ENCODE assay signal across 15 cellular contexts in the genomic region with DNA sequence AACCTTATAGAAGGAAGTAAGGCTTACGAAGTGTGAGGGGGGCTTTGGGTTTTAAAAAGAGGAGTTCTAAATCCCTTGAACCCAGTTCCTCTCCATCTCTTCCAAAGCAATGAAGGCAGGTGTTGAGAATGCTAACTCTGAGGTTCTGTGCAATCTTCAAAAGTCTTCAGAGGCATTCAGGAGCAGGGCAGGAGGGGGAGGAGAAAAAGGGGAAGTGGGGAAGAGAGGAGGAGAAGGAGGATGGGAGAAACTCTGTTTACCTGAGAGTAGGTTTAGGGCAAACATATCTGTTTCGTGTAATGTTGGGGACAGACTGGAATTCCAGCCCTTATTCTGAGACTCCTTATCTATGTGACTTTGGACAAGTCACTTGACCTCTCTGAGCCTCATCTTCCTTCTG. TPM values are rescaled to one million over a fixed set of nuclear protein-coding genes. Genes with fewer than 3 reads are reported as not detected.
DNase-seq lines count a peak whose midpoint lies in the region; ATAC-seq, FAIRE-seq and TF ChIP-seq lines count a peak whose summit lies in the region.
"Had no signal": no experiment of that assay in that cellular context is flagged by ENCODE, and none has a peak within 500 bp of the region (broad histone marks: within the 10 kb centered on the region; RNA-seq: fewer than 3 reads in every experiment).

No MANE protein-coding gene starts in this region.

- H3K23ac ChIP-seq in H1 (ENCODE audit: insufficient read length): no peak overlapping the region

- H3K4me1 ChIP-seq in left ventricle myocardium inferior: peaks cover 40% of the 10 kb centered on the region
- peaks cover 0 to 4% (median 0%) of the 10 kb centered on the region in 4 experiments; a peak in 2 of 7 replicates for H3K4me1 ChIP-seq in H1 (replicated peaks in 1 of 4; ENCODE audit: control insufficient read depth in 3 of 4, insufficient read depth in 4 of 4, low read length in 3 of 4)
- H3K4me1 ChIP-seq in psoas muscle: peaks cover 10% of the 10 kb centered on the region

- no peaks in the 10 kb centered on the region for H4K20me1 ChIP-seq in H1 (replicated peaks in 1 of 2; ENCODE audit: control insufficient read depth in 1 of 2, insufficient read depth in 2 of 2, low read length in 2 of 2)

- ATAC-seq in left cardiac atrium (no peak), psoas muscle (no peak)

- H3K27me3 ChIP-seq in left ventricle myocardium inferior (ENCODE audit: low read depth) (peaks cover 10% of the 10 kb centered on the region), H1 (replicated peaks in 1 of 4; ENCODE audit: control insufficient read depth in 3 of 4, extremely low read depth in 1 of 4, insufficient read depth in 3 of 4, low read length in 3 of 4) (peaks cover 0 to 20% (median 2%) of the 10 kb centered on the region in 4 experiments; a peak in 5 of 7 replicates), psoas muscle (ENCODE audit: insufficient read depth in 3 of 3, low read length in 2 of 3) (no peaks in the 10 kb centered on the region)
- H3K27me3 ChIP-seq: MG63 had no signal

- H3K4me2 ChIP-seq in H1 (ENCODE audit: insufficient read depth in 1 of 2, low read depth in 2 of 2, low read length in 2 of 2): no peak overlapping the region

- H3K79me2 ChIP-seq in H1 (ENCODE audit: control insufficient read depth in 1 of 2, insufficient read depth in 2 of 2, low read length in 2 of 2): no peaks in the 10 kb centered on the region

- no peaks in the 10 kb centered on the region for H3K23me2 ChIP-seq in H1 (ENCODE audit: low read depth, low read length)

- no peak for TF ChIP-seq RAD21 in H1 (IDR thresholded peaks at IDR 0.05 in 1 of 2, conservative IDR thresholded peaks at IDR 0.05 in 1 of 2; ENCODE audit: low read depth in 2 of 2, low read length in 2 of 2)

- TF ChIP-seq EP300 in H1 (IDR thresholded peaks at IDR 0.05; ENCODE audit: borderline replicate concordance in 1 of 2, low read depth in 2 of 2, low read length in 2 of 2): no peak

- no peak overlapping the region for H3K18ac ChIP-seq in H1 (ENCODE audit: extremely low read depth, low read length)

- DNase-seq in left ventricle myocardium inferior (no peak), left cardiac atrium (no peak), H1 (ENCODE audit: low read depth in 1 of 2, low spot score in 2 of 2) (no peak), psoas muscle (no peak), SIG-M5 treated with dmso at 0.1 percent for 504 hours (lab: John Stamatoyannopoulos, UW; ENCODE audit: unreplicated experiment) (no peak), NCI-H187 (lab: John Stamatoyannopoulos, UW) (no peak), NCI-H2029 treated with DMSO at 0.1 percent for 48 hours (lab: John Stamatoyannopoulos, UW) (no peak), SIG-M5 (lab: John Stamatoyannopoulos, UW) (no peak)

- TF ChIP-seq POLR2A in H1 (IDR thresholded peaks at IDR 0.05; ENCODE audit: control extremely low read depth in 1 of 2, low read depth in 2 of 2, low read length in 2 of 2): no peak

- H3K56ac ChIP-seq in H1 (replicated peaks; ENCODE audit: insufficient read length, low read depth, low read length): no peak overlapping the region

- H3K27ac ChIP-seq in left ventricle myocardium inferior (replicated peaks) (peak overlapping the region; percentile 92), H1 (ENCODE audit: low read depth, low read length) (no peak overlapping the region), psoas muscle (peak overlapping the region; percentile 30)

- intact Hi-C loops in left ventricle myocardium inferior (cut with micrococcal nuclease) (loop anchor here (2.0 to 10.0 kb wide), 2 partner anchors 61 to 315 kb away; no protein-coding TSS in a partner anchor), left cardiac atrium (cut with DNase I) (loop anchor here (1.0 to 2.0 kb wide), 2 partner anchors 61 kb away; no protein-coding TSS in a partner anchor), psoas muscle (cut with DNase I) (loop anchor here (1.0 kb wide), 1 partner anchor 62 kb away; no protein-coding TSS in a partner anchor)

- FAIRE-seq in H1 (lab: Jason Lieb, UNC): no peak
- FAIRE-seq: frontal cortex had no signal

- 97% methylated on average over 2 of the region's 2 CpGs; no CpG with 5 or more reads in 1 of the 2 experiments for WGBS in H1 (ENCODE audit: extremely low coverage in 1 of 2, insufficient coverage in 1 of 2, insufficient read length in 1 of 2, insufficient replicate concordance in 2 of 2, low coverage in 1 of 2, low lambda C conversion rate in 2 of 2, missing lambda C conversion rate in 1 of 2), 2 experiments
- WGBS in psoas muscle, 3 donors: 81 to 89% (median 84%) methylated on average over 2 of the region's 2 CpGs

- POLR2A ChIA-PET in H1 (lab: Charles Lee; ENCODE audit: partially characterized antibody): interaction anchor here (0.9 kb wide), 1 partner anchor 12 kb away, joined by 3 read pairs; no protein-coding TSS in a partner anchor

- no peak overlapping the region for H2AK5ac ChIP-seq in H1 (ENCODE audit: low read depth, low read length)

- H3K9ac ChIP-seq in H1 (replicated peaks in 1 of 4; ENCODE audit: extremely low read depth in 1 of 4, low read depth in 3 of 4, low read length in 3 of 4): no peak overlapping the region

- H4K5ac ChIP-seq in H1 (ENCODE audit: insufficient read length, low read depth, low read length): peak overlapping the region; percentile 30

- H3K36me3 ChIP-seq in left ventricle myocardium inferior: no peaks in the 10 kb centered on the region
- H3K36me3 ChIP-seq in H1 (ENCODE audit: control insufficient read depth in 2 of 4, insufficient read depth in 4 of 4, low read length in 3 of 4): no peaks in the 10 kb centered on the region; a peak in 1 of 8 replicates
- no peaks in the 10 kb centered on the region for H3K36me3 ChIP-seq in psoas muscle (ENCODE audit: insufficient read depth in 1 of 2, low read depth in 1 of 2)

- H2BK15ac ChIP-seq in H1 (ENCODE audit: low read length): no peak overlapping the region

- TF ChIP-seq CTCF in left ventricle myocardium inferior (IDR thresholded peaks at IDR 0.05; ENCODE audit: borderline replicate concordance) (no peak), H1 (IDR thresholded peaks at IDR 0.05; ENCODE audit: control extremely low read depth in 1 of 3, insufficient read depth in 1 of 3, low read depth in 1 of 3, low read length in 3 of 3) (no peak), psoas muscle (IDR thresholded peaks at IDR 0.05) (no peak)

- no peak overlapping the region for H3K4ac ChIP-seq in H1 (replicated peaks; ENCODE audit: insufficient read length, low read depth, low read length)

- no peak overlapping the region for H3K14ac ChIP-seq in H1 (ENCODE audit: insufficient read length)

- H3K9me3 ChIP-seq in left ventricle myocardium inferior (replicated peaks) (no peaks in the 10 kb centered on the region), H1 (ENCODE audit: insufficient read depth in 2 of 2, low read depth in 1 of 2, low read length in 1 of 2) (no peaks in the 10 kb centered on the region), psoas muscle (no peaks in the 10 kb centered on the region)
- H3K9me3 ChIP-seq: MG63 had no signal

- no peak overlapping the region for H4K8ac ChIP-seq in H1 (ENCODE audit: extremely low read depth, insufficient read depth, low read length)

- CTCF ChIA-PET in H1 (lab: Charles Lee; ENCODE audit: partially characterized antibody): interaction anchor here (0.6 to 25.1 kb wide), 29 partner anchors 9 to 774 kb away, joined by 3 to 994 read pairs (median 4); a partner anchor contains a TSS

- peak overlapping the region; percentile 2; the same call in 1 of the 2 replicates for H2AFZ ChIP-seq in H1 (ENCODE audit: low read length)

- H2BK5ac ChIP-seq in H1 (ENCODE audit: low read depth, low read length): no peak overlapping the region

- peak overlapping the region; percentile 72; the same call in 1 of the 2 replicates for H2BK12ac ChIP-seq in H1 (ENCODE audit: low read depth, low read length)

- H4K91ac ChIP-seq in H1 (replicated peaks; ENCODE audit: insufficient read length, low read length): no peak overlapping the region

- no peak overlapping the region for H3K4me3 ChIP-seq in left ventricle myocardium inferior
- no peak overlapping the region for H3K4me3 ChIP-seq in H1 (ENCODE audit: extremely low read depth in 1 of 4, insufficient read depth in 2 of 4, low read depth in 3 of 4, low read length in 4 of 4)
- no peak overlapping the region for H3K4me3 ChIP-seq in psoas muscle
- H3K4me3 ChIP-seq: MG63 had no signal

- no peaks in the 10 kb centered on the region for H3K79me1 ChIP-seq in H1 (ENCODE audit: low read depth, low read length)

- H2BK120ac ChIP-seq in H1 (replicated peaks; ENCODE audit: low read depth, low read length): no peak overlapping the region

- no peak overlapping the region for H2BK20ac ChIP-seq in H1 (ENCODE audit: low read length)

TF ChIP-seq in H1, 55 proteins besides CTCF, POLR2A, EP300 and RAD21 (continues in another document):
- no peak for TF ChIP-seq MAFK (IDR thresholded peaks at IDR 0.05; ENCODE audit: low read depth, low read length)
- TF ChIP-seq KDM1A (IDR thresholded peaks at IDR 0.05; ENCODE audit: borderline replicate concordance, low read length): no peak
- TF ChIP-seq CHD2 (IDR thresholded peaks at IDR 0.05; ENCODE audit: low read length): no peak

RNA-seq across cellular contexts. Expression of a gene that starts 36.9 kb away (rescaled TPM):
- total RNA-seq in left ventricle myocardium inferior: 0.16 TPM
- total RNA-seq in left cardiac atrium: not detected
- total RNA-seq in H1 (2021; fragmentation: NEBNext Ultra II Directional; extraction: Animal tissue kit (Norgen Biotek cat#: 25700)): not detected in 2 replicates
- polyA plus RNA-seq in H1 (2011; rRNA removed): 0.08 TPM in 1 of 2 replicates, not detected in the other
- not detected for polyA plus RNA-seq in H1 (2011; cell fraction: cytosol; rRNA removed)
- polyA plus RNA-seq in H1 (2011; cell fraction: nucleus; rRNA removed): 0.09 TPM
- not detected in 4 replicates for polyA plus RNA-seq in H1 (2012, experiment 1 of 2)
- not detected for polyA plus RNA-seq in H1 (2012, experiment 2 of 2)
- polyA plus RNA-seq in H1 (2013, experiment 1 of 2): not detected
- polyA plus RNA-seq in H1 (2013, experiment 2 of 2): 0.07 TPM
- polyA minus RNA-seq in H1 (2011; rRNA and poly(A)+ RNA removed): not detected in 2 replicates
- not detected for polyA minus RNA-seq in H1 (2011; cell fraction: cytosol; rRNA and poly(A)+ RNA removed)
- polyA minus RNA-seq in H1 (2011; cell fraction: nucleus; rRNA and poly(A)+ RNA removed): not detected
- total RNA-seq in psoas muscle: not detected
- under 1 TPM in 1 of 3 donors, not detected in 2; 0.05 TPM for polyA plus RNA-seq in psoas muscle
- total RNA-seq: activated naive CD8-positive, alpha-beta T cell treated with anti-CD3 and anti-CD28 coated beads for 36 hours; activated T-cell treated with anti-CD3 and anti-CD28 coated beads, Interleukin-2, amount 50 U/mL, for 4 hours; endodermal cell; frontal cortex had no signal

RNA-seq across cellular contexts. Expression of a gene that starts 52.4 kb away (rescaled TPM):
- total RNA-seq in left ventricle myocardium inferior (115 TPM), left cardiac atrium (10 to 100 TPM; 50.0 to 55.1 TPM), psoas muscle (10 to 100 TPM; 10.8 to 19.0 (median 17.8) TPM)
- 0.57 and 0.65 TPM in 2 replicates for total RNA-seq in H1 (2021; fragmentation: NEBNext Ultra II Directional; extraction: Animal tissue kit (Norgen Biotek cat#: 25700))
- polyA plus RNA-seq in H1 (2011; rRNA removed) (0.51 and 1.1 TPM in 2 replicates), psoas muscle (10 to 100 TPM; 16.5 to 24.0 (median 22.6) TPM)
- polyA plus RNA-seq in H1 (2011; cell fraction: cytosol; rRNA removed): 0.83 TPM
- 0.61 TPM for polyA plus RNA-seq in H1 (2011; cell fraction: nucleus; rRNA removed)
- polyA plus RNA-seq in H1 (2012, experiment 1 of 2): 0.16 to 0.23 TPM (median 0.22 TPM) in 4 replicates
- 0.33 TPM for polyA plus RNA-seq in H1 (2012, experiment 2 of 2)
- 0.53 TPM for polyA plus RNA-seq in H1 (2013, experiment 1 of 2)
- 0.50 TPM for polyA plus RNA-seq in H1 (2013, experiment 2 of 2)
- 0.05 and 0.60 TPM in 2 replicates for polyA minus RNA-seq in H1 (2011; rRNA and poly(A)+ RNA removed)
- 1.0 TPM for polyA minus RNA-seq in H1 (2011; cell fraction: cytosol; rRNA and poly(A)+ RNA removed)
- 0.40 TPM for polyA minus RNA-seq in H1 (2011; cell fraction: nucleus; rRNA and poly(A)+ RNA removed)
- total RNA-seq: activated naive CD8-positive, alpha-beta T cell treated with anti-CD3 and anti-CD28 coated beads for 36 hours; activated T-cell treated with anti-CD3 and anti-CD28 coated beads, Interleukin-2, amount 50 U/mL, for 4 hours; Calu3; endodermal cell; H4 had no signal
